ENCODE assay signal across 21 cellular contexts in the genomic region with DNA sequence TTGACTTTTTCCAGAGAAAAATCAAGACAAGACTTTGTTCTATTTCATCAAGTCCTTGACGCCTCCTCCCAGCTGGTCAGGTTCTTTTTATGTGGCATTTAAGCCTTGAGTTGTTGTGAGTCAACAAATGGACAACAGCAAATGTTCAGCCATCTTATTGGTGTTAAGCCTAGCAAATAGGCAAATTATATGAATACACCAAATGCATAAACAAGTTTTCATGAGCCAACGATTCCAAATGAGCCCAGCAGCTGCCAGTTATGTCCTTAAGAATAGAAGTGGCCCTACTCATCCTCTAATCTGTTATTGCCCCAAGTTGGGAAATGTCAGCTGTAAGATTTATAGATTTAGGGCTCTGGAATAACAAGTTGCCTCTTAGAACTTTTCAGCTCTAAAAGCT.
"Had no signal": no experiment of that assay in that cellular context is flagged by ENCODE, and none has a peak within 500 bp of the region (broad histone marks: within the 10 kb centered on the region; RNA-seq: fewer than 3 reads in every experiment).

No MANE protein-coding gene starts in this region.

- FAIRE-seq: TTC549 had no signal

- H3K27ac ChIP-seq: brain microvascular endothelial cell, cardiac muscle cell had no signal

- DNase-seq: activated CD4-positive, alpha-beta memory T cell treated with anti-CD3 and anti-CD28 coated beads for 36 hours; activated CD4-positive, alpha-beta T cell treated with anti-CD3 and anti-CD28 coated beads, Interleukin-2, amount 10 ng/mL, durations not matched to agents 7 days and 5 days; activated CD4-positive, CD25-positive, alpha-beta regulatory T cell; activated CD8-positive, alpha-beta memory T cell treated with anti-CD3 and anti-CD28 coated beads for 24 hours; activated gamma-delta T cell; activated naive CD4-positive, alpha-beta T cell treated with anti-CD3 and anti-CD28 coated beads, Interleukin-2, amount 10 ng/mL, durations not matched to agents 7 days and 5 days; activated naive CD8-positive, alpha-beta T cell treated with anti-CD3 and anti-CD28 coated beads for 36 hours; activated T-cell treated with anti-CD3 and anti-CD28 coated beads for 4 hours; activated T-cell treated with anti-CD3 and anti-CD28 coated beads, Interleukin-2, amount 50 U/mL, for 48 hours; brain microvascular endothelial cell; cerebellar nuclear complex; KG1; NCI-H1092; NCI-H1930; NCI-H345; NCI-H526 treated with DMSO at 0.1 percent for 48 hours; NCI-H82; SHP77 treated with DMSO at 0.1 percent for 48 hours; T-helper 9 cell had no signal

- H3K4me3 ChIP-seq: cardiac muscle cell had no signal

- H3K27me3 ChIP-seq: brain microvascular endothelial cell, cardiac muscle cell had no signal

- H3K36me3 ChIP-seq: brain microvascular endothelial cell, cardiac muscle cell had no signal
